Comparison of ENCODE assay signal across 8 cellular contexts in the genomic region with DNA sequence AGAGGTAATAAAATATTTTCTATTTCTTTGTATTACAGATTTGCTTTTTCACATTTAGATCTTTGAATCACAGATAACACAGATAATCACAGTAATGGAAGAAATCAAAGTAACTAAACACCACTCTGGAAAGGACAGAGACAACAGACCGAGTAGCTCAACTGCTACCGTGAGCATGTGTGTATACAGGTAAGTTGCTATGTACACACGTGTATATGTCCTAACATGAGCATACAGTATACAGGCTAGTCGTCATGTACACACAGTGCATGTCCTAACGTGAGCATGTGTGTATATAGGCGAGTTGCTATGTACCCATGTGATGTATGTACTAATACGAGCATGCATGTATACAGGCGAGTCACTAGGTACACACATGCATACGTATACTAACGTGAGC.
"Had no signal": no experiment of that assay in that cellular context is flagged by ENCODE, and none has a peak within 500 bp of the region (broad histone marks: within the 10 kb centered on the region; RNA-seq: fewer than 3 reads in every experiment).

No MANE protein-coding gene starts in this region.

- H3K4me3 ChIP-seq: GM12878 had no signal

- FAIRE-seq: G401.6, GM12878, GM12891, GM12892, GM18507, GM19239 had no signal

- ATAC-seq: GM12878 had no signal

- DNase-seq: GDM1, GF-D8 had no signal
